9 cellular contexts compared by ENCODE assay signal in the genomic region with DNA sequence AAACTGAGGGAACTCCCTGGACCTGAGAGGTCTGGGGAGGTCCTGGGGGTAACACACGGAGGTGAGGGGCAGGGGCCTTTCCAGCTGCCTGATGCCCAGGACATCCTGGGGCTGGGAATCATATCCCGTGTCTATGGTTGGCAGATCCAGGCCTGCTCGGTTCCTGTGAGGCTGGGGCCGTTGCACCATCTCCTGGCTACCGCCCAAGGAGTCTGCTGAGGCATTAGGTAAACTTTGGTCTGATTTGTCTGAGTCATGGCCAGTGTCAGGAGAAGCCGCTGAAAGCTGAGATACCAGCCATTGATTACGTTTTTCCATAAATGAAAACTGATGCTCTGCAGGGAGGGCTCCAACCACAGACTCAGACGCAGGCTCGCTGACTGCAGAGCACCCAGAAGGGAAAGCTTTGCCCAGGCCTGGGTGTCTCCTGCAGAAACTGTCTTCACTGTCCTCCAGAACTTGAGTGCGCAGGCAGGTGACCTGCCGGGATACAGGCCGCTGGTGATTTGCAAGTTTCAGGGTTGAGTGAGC. TPM values are rescaled to one million over a fixed set of nuclear protein-coding genes. Genes with fewer than 3 reads are reported as not detected.
DNase-seq lines count a peak whose midpoint lies in the region; ATAC-seq, FAIRE-seq and TF ChIP-seq lines count a peak whose summit lies in the region.
"Had no signal": no experiment of that assay in that cellular context is flagged by ENCODE, and none has a peak within 500 bp of the region (broad histone marks: within the 10 kb centered on the region; RNA-seq: fewer than 3 reads in every experiment).

No MANE protein-coding gene starts in this region.

- no peak for TF ChIP-seq CTCF in WTC11 (IDR thresholded peaks at IDR 0.05)
- TF ChIP-seq CTCF in keratinocyte (optimal IDR thresholded peaks at IDR 0.05 in 1 of 3, IDR thresholded peaks at IDR 0.05 in 1 of 3, conservative IDR thresholded peaks at IDR 0.05 in 1 of 3; ENCODE audit: extremely low read depth in 1 of 3, insufficient read depth in 2 of 3, low read length in 3 of 3): no peak

- no peak overlapping the region for H3K27ac Mint-ChIP-seq in WTC11
- H3K27ac Mint-ChIP-seq: dendritic cell treated with granulocyte-macrophage colony-stimulating factor and Interleukin-4, amounts not matched to agents 40 ng/mL and 50 ng/mL, for 4 days had no signal

- peak overlapping the region; percentile 91 for H3K4me2 ChIP-seq in keratinocyte (ENCODE audit: control insufficient read depth, extremely low read depth, insufficient read depth, low read depth, low read length)

- H3K9ac ChIP-seq in keratinocyte (ENCODE audit: control insufficient read depth, extremely low read depth, insufficient read depth, low read length): peak overlapping the region; percentile 86

- no peak for ATAC-seq in WTC11
- ATAC-seq in activated CD4-positive, CD25-positive, alpha-beta regulatory T cell treated with anti-CD3 and anti-CD28 coated beads, Interleukin-2, amount 50 U/mL, for 24 hours: no peak

- H2AFZ ChIP-seq in keratinocyte (ENCODE audit: control insufficient read depth, low read length): no peak overlapping the region

- no peaks in the 10 kb centered on the region for H3K9me3 ChIP-seq in keratinocyte (ENCODE audit: control insufficient read depth, low read depth, low read length)
- no peaks in the 10 kb centered on the region for H3K9me3 ChIP-seq in thymus (ENCODE audit: control insufficient read depth)

- peaks cover 14% of the 10 kb centered on the region for H3K36me3 Mint-ChIP-seq in WTC11

- POLR2A ChIA-PET in WTC11 (lab: Charles Lee): no interaction called here

- H3K4me1 Mint-ChIP-seq in WTC11: peaks cover 27% of the 10 kb centered on the region

- no peaks in the 10 kb centered on the region for H3K9me3 Mint-ChIP-seq in WTC11
- H3K9me3 Mint-ChIP-seq: dendritic cell treated with granulocyte-macrophage colony-stimulating factor and Interleukin-4, amounts not matched to agents 40 ng/mL and 50 ng/mL, for 4 days had no signal

- dilution Hi-C loops in keratinocyte (cut with MboI; ENCODE audit: extremely low pct_ligation_motif_present, low sequenced_read_pairs): no loop called here

- peak; percentile 94 for FAIRE-seq in keratinocyte (lab: Jason Lieb, UNC)

- peaks cover 63% of the 10 kb centered on the region for H3K4me1 ChIP-seq in keratinocyte (ENCODE audit: control insufficient read depth, extremely low read depth, insufficient read depth, low read length)
- H3K4me1 ChIP-seq in thymus (ENCODE audit: control insufficient read depth, insufficient read depth, low read length): peaks cover 6% of the 10 kb centered on the region

- H3K4me3 ChIP-seq in keratinocyte (ENCODE audit: control insufficient read depth in 2 of 3, extremely low read depth in 1 of 3, insufficient read depth in 2 of 3, low read depth in 1 of 3, low read length in 3 of 3) (peak overlapping the region; percentile 18 to 72 (median 42)), thymus (ENCODE audit: low read length) (no peak overlapping the region)

- H4K20me1 ChIP-seq in keratinocyte (ENCODE audit: control insufficient read depth, extremely low read depth, insufficient read depth, low read length): peaks cover 2% of the 10 kb centered on the region

- peaks cover 5 to 31% of the 10 kb centered on the region in 2 experiments for H3K36me3 ChIP-seq in keratinocyte (ENCODE audit: control insufficient read depth in 2 of 2, extremely low read depth in 1 of 2, insufficient read depth in 2 of 2, low read length in 2 of 2)
- H3K36me3 ChIP-seq in thymus (ENCODE audit: control insufficient read depth, insufficient read depth): peaks cover 9% of the 10 kb centered on the region

- WGBS in thymus: 96% methylated on average over 12 of the region's 12 CpGs

- no peaks in the 10 kb centered on the region for H3K27me3 Mint-ChIP-seq in WTC11 (ENCODE audit: low read depth)
- H3K27me3 Mint-ChIP-seq: dendritic cell treated with granulocyte-macrophage colony-stimulating factor and Interleukin-4, amounts not matched to agents 40 ng/mL and 50 ng/mL, for 4 days had no signal

- no peak overlapping the region for H3K4me3 Mint-ChIP-seq in WTC11
- H3K4me3 Mint-ChIP-seq: dendritic cell treated with granulocyte-macrophage colony-stimulating factor and Interleukin-4, amounts not matched to agents 40 ng/mL and 50 ng/mL, for 4 days had no signal

- H3K79me2 ChIP-seq in keratinocyte (ENCODE audit: control insufficient read depth, insufficient read depth, low read length): peaks cover 67% of the 10 kb centered on the region

- CTCF ChIA-PET in WTC11 (lab: Charles Lee): no interaction called here

- peak; percentile 98 for DNase-seq in HS-27A (ENCODE audit: low read depth)
- no peak for DNase-seq in WTC11 (ENCODE audit: low spot score)
- DNase-seq in keratinocyte (ENCODE audit: low read depth, low spot score): peak; percentile 85
- no peak for DNase-seq in islet precursor cell
- DNase-seq in putamen (ENCODE audit: low spot score): no peak
- DNase-seq in NCI-H748 (lab: John Stamatoyannopoulos, UW; ENCODE audit: unreplicated experiment): no peak

- H3K27me3 ChIP-seq in keratinocyte (ENCODE audit: control insufficient read depth, extremely low read depth, insufficient read depth, low read length): no peaks in the 10 kb centered on the region
- no peaks in the 10 kb centered on the region for H3K27me3 ChIP-seq in thymus (ENCODE audit: control insufficient read depth, insufficient read depth)

- peak overlapping the region; percentile 99 for H3K27ac ChIP-seq in keratinocyte (ENCODE audit: control insufficient read depth, insufficient read depth, low read length)
- H3K27ac ChIP-seq in thymus (ENCODE audit: low read depth): peak overlapping the region; percentile 22

- peaks cover 7% of the 10 kb centered on the region for H3K9me1 ChIP-seq in keratinocyte (ENCODE audit: control insufficient read depth, extremely low read depth, insufficient read depth, low read length)

TF ChIP-seq in WTC11, 78 proteins besides CTCF, POLR2A, EP300 and RAD21:
- peak; percentile 91 for TF ChIP-seq GABPB1 (CRISPR knock-in tag; IDR thresholded peaks at IDR 0.05)
- no peak for TF ChIP-seq ESRRA (CRISPR knock-in tag; IDR thresholded peaks at IDR 0.05; ENCODE audit: borderline replicate concordance)
- no peak for TF ChIP-seq TEAD1 (CRISPR knock-in tag; IDR thresholded peaks at IDR 0.05)
- TF ChIP-seq PRDM15 (CRISPR knock-in tag; IDR thresholded peaks at IDR 0.05): no peak

RNA-seq across cellular contexts. Expression of gene TRAF3IP2, which starts 14.2 kb away (rescaled TPM):
- 25.8 to 32.3 TPM (median 30.7 TPM) in 3 replicates for total RNA-seq in WTC11 (2021)
- polyA plus RNA-seq in keratinocyte (76.8 to 81.6 TPM (median 81.1 TPM) in 3 replicates), thymus (38.9 TPM)
- polyA plus RNA-seq in keratinocyte (2011; ENCODE audit: low read depth): 47.7 TPM
- 83.9 and 87.4 TPM in 2 replicates for polyA plus RNA-seq in keratinocyte (2011; cell fraction: cytosol; rRNA removed)
- 81.5 and 96.9 TPM in 2 replicates for polyA plus RNA-seq in keratinocyte (2011; cell fraction: nucleus; rRNA removed)
- polyA plus RNA-seq in keratinocyte (2012; ENCODE audit: low replicate concordance): 74.8 and 75.5 TPM in 2 replicates
- polyA minus RNA-seq in keratinocyte: 89.6 to 152 TPM (median 117 TPM) in 3 replicates
- polyA minus RNA-seq in keratinocyte (2011; cell fraction: cytosol; rRNA and poly(A)+ RNA removed): 76.4 TPM
- 48.5 and 58.3 TPM in 2 replicates for polyA minus RNA-seq in keratinocyte (2011; cell fraction: nucleus; rRNA and poly(A)+ RNA removed)

Comparison
In these comparisons a context has a peak if more than half of its experiments do, and no peak if none do; other contexts are left out.
1. DNase-seq: peak in HS-27A (single experiment) and keratinocyte (single experiment); none in WTC11 (single experiment), islet precursor cell (single experiment), putamen (single experiment) and NCI-H748 (single experiment).